15 cellular contexts compared by ENCODE assay signal in the genomic region with DNA sequence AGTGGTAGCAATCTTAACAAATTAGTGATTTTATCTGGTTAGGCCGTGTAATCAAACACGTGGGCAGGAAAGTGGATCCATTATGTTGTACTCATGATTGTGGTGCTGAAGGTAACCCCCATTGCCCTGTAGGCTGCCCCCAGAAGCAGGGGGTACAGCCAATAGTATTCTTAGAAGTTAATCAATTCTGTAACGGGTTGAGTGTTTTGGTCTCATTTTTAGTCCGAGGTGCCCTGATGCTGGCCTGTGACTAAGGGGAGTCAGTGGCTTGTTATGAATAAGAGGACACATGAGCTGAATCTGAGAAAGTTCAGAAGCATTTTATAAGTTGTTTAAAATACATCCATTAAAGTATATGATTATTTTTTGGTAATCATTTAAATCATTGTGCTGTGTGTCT. TPM values are rescaled to one million over a fixed set of nuclear protein-coding genes. Genes with fewer than 3 reads are reported as not detected.
DNase-seq lines count a peak whose midpoint lies in the region; ATAC-seq, FAIRE-seq and TF ChIP-seq lines count a peak whose summit lies in the region.
"Had no signal": no experiment of that assay in that cellular context is flagged by ENCODE, and none has a peak within 500 bp of the region (broad histone marks: within the 10 kb centered on the region; RNA-seq: fewer than 3 reads in every experiment).

No MANE protein-coding gene starts in this region.

- H3K27ac ChIP-seq in GM12878 (ENCODE audit: control insufficient read depth, insufficient read depth) (no peak overlapping the region), lung (ENCODE audit: low read depth in 1 of 2, low read length in 1 of 2) (peak overlapping the region; percentile 68 to 80), transverse colon (peak overlapping the region; percentile 73 to 82 (median 78))
- H3K27ac ChIP-seq: KMS-11 had no signal

- H3K79me2 ChIP-seq in GM12878 (ENCODE audit: control insufficient read depth, insufficient read depth, low read length), result no peaks in the 10 kb centered on the region

- TF ChIP-seq POLR2A in GM12878 (IDR thresholded peaks at IDR 0.05; ENCODE audit: low read depth, low read length) (no peak), transverse colon (IDR thresholded peaks at IDR 0.05) (no peak)

- no peak for TF ChIP-seq CTCF in GM12878 (IDR thresholded peaks at IDR 0.05 in 2 of 3, conservative IDR thresholded peaks at IDR 0.05 in 1 of 3; ENCODE audit: control insufficient read depth in 2 of 3, extremely low read depth in 1 of 3, insufficient read depth in 1 of 3, low read depth in 3 of 3, low read length in 3 of 3)
- no peak for TF ChIP-seq CTCF in lung (IDR thresholded peaks at IDR 0.05; ENCODE audit: control extremely low read depth, extremely low read depth)
- TF ChIP-seq CTCF in transverse colon (IDR thresholded peaks at IDR 0.05), result no peak

- peaks cover 0 to 5% of the 10 kb centered on the region in 2 donors for H3K36me3 Mint-ChIP-seq in activated T-cell treated with anti-CD3 and anti-CD28 coated beads, Interleukin-2, amount 50 U/mL, for 72 hours (ENCODE audit: insufficient read depth in 2 of 2)
- no peaks in the 10 kb centered on the region for H3K36me3 Mint-ChIP-seq in activated T-cell treated with anti-CD3 and anti-CD28 coated beads, Interleukin-2, amount 50 U/mL, for 24 hours (ENCODE audit: low read depth)
- H3K36me3 Mint-ChIP-seq: activated naive CD8-positive, alpha-beta T cell had no signal

- in situ Hi-C loops in GM12878 (cut with MboI) (no loop called here), transverse colon (cut with MboI; ENCODE audit: low pct_ligation_motif_present in 1 of 4, low pct_unique_long_range_greater_than_20kb in 1 of 4, low sequenced_read_pairs in 3 of 4) (no loop called here)

- H3K27me3 ChIP-seq in GM12878 (replicated peaks in 1 of 2; ENCODE audit: control insufficient read depth in 2 of 2, insufficient read depth in 2 of 2, low read length in 1 of 2) (peaks cover 0 to 7% of the 10 kb centered on the region in 2 experiments; a peak in 1 of 4 replicates), lung (ENCODE audit: control insufficient read depth, insufficient read depth) (no peaks in the 10 kb centered on the region), transverse colon (no peaks in the 10 kb centered on the region)

- FAIRE-seq in GM12878 (lab: Jason Lieb, UNC), result no peak
- FAIRE-seq: endometrium had no signal

- intact Hi-C loops in GM12878 (cut with micrococcal nuclease; ENCODE audit: unreplicated experiment) (no loop called here), transverse colon (cut with DNase I; ENCODE audit: low total_unique reads) (loop anchor here (10.0 kb wide), 1 partner anchor 49 kb away; no protein-coding TSS in a partner anchor)

- no peak for TF ChIP-seq EP300 in GM12878 (IDR thresholded peaks at IDR 0.05; ENCODE audit: borderline replicate concordance in 1 of 2, control insufficient read depth in 1 of 2, low read depth in 2 of 2, low read length in 2 of 2)
- TF ChIP-seq EP300 in transverse colon (IDR thresholded peaks at IDR 0.05; ENCODE audit: low read depth), result no peak

- peaks cover 62% of the 10 kb centered on the region for H3K27me3 Mint-ChIP-seq in activated T-cell treated with anti-CD3 and anti-CD28 coated beads, Interleukin-2, amount 50 U/mL, for 72 hours (ENCODE audit: low read depth)
- H3K27me3 Mint-ChIP-seq in activated T-cell treated with anti-CD3 and anti-CD28 coated beads, Interleukin-2, amount 50 U/mL, for 24 hours, result peaks cover 33% of the 10 kb centered on the region

- WGBS in GM12878 (ENCODE audit: insufficient coverage, insufficient replicate concordance, low lambda C conversion rate, missing lambda C conversion rate), result 4% methylated on average over 4 of the region's 4 CpGs
- WGBS in lung, 2 donors, result 46 to 75% methylated on average over 4 of the region's 4 CpGs
- WGBS in transverse colon (ENCODE audit: low coverage in 1 of 2), 2 donors, result 45 to 71% methylated on average over 2 to 4 of the region's 4 CpGs

- H3K4me3 ChIP-seq in GM12878 (no peak overlapping the region), lung (no peak overlapping the region), transverse colon (no peak overlapping the region)
- H3K4me3 ChIP-seq: mucosa of descending colon had no signal

- H3K4me1 ChIP-seq in GM12878 (ENCODE audit: control insufficient read depth, insufficient read depth, low read length) (no peaks in the 10 kb centered on the region), lung (ENCODE audit: control insufficient read depth in 2 of 2, insufficient read depth in 2 of 2, low read length in 2 of 2) (peaks cover 27 to 71% of the 10 kb centered on the region in 2 donors), transverse colon (peaks cover 24 to 90% (median 52%) of the 10 kb centered on the region in 4 donors)

- H3K36me3 ChIP-seq in GM12878 (ENCODE audit: control insufficient read depth in 2 of 2, insufficient read depth in 2 of 2, low read length in 1 of 2) (no peaks in the 10 kb centered on the region), lung (ENCODE audit: control insufficient read depth in 2 of 2, insufficient read depth in 2 of 2, low read length in 2 of 2) (no peaks in the 10 kb centered on the region), transverse colon (no peaks in the 10 kb centered on the region)

- H2AFZ ChIP-seq in GM12878 (ENCODE audit: control insufficient read depth, low read depth, low read length), result no peak overlapping the region

- H3K4me1 Mint-ChIP-seq in activated T-cell treated with anti-CD3 and anti-CD28 coated beads, Interleukin-2, amount 50 U/mL, for 72 hours (ENCODE audit: low read depth), result peaks cover 28% of the 10 kb centered on the region
- peaks cover 31% of the 10 kb centered on the region for H3K4me1 Mint-ChIP-seq in activated T-cell treated with anti-CD3 and anti-CD28 coated beads, Interleukin-2, amount 50 U/mL, for 24 hours (ENCODE audit: low read depth)

- no peak overlapping the region for H3K4me2 ChIP-seq in GM12878 (ENCODE audit: control insufficient read depth, insufficient read depth)
- H3K4me2 ChIP-seq: KMS-11 had no signal

- H3K9me3 ChIP-seq in GM12878 (replicated peaks; ENCODE audit: control insufficient read depth, insufficient read depth, low read length) (no peaks in the 10 kb centered on the region; the same call in 2 of the 3 replicates), lung (ENCODE audit: control insufficient read depth in 2 of 2, insufficient read depth in 1 of 2, low read length in 1 of 2) (no peaks in the 10 kb centered on the region), transverse colon (no peaks in the 10 kb centered on the region)
- H3K9me3 ChIP-seq: mucosa of descending colon had no signal

- no peak for TF ChIP-seq RAD21 in GM12878 (IDR thresholded peaks at IDR 0.05; ENCODE audit: insufficient read depth, low read depth, low read length)

- no peaks in the 10 kb centered on the region for H4K20me1 ChIP-seq in GM12878 (ENCODE audit: control insufficient read depth, insufficient read depth)

- POLR2A ChIA-PET in GM12878 (lab: Charles Lee), result no interaction called here

- DNase-seq in activated T-cell treated with anti-CD3 and anti-CD28 coated beads, Interleukin-2, amount 50 U/mL, for 72 hours, result peak; percentile 31 to 36
- no peak for DNase-seq in activated T-cell treated with anti-CD3 and anti-CD28 coated beads, Interleukin-2, amount 50 U/mL, for 24 hours
- DNase-seq in GM12878 (ENCODE audit: low read depth, low spot score) (no peak), lung (ENCODE audit: low spot score) (no peak), transverse colon (no peak), NCI-H2107 treated with DMSO at 0.1 percent for 48 hours (lab: John Stamatoyannopoulos, UW; ENCODE audit: unreplicated experiment) (no peak)
- DNase-seq: caudate nucleus, GDM1, mucosa of descending colon had no signal

- SMC1A ChIA-PET in GM12878 (lab: Charles Lee; ENCODE audit: uncharacterized antibody, unreplicated experiment), result interaction anchor here (5.2 kb wide), 1 partner anchor 12 kb away, joined by 18 read pairs; no protein-coding TSS in a partner anchor

- RAD21 ChIA-PET in GM12878 (lab: Charles Lee; ENCODE audit: unreplicated experiment), result no interaction called here

- no TSS peak for BruUV-seq in GM12878 (replicated peaks; lab: Mats Ljungman, UMichigan)

- CTCF ChIA-PET in GM12878 (lab: Yijun Ruan, JAX), result interaction anchor here (1.5 kb wide), 1 partner anchor 71 kb away, joined by 3 read pairs; no protein-coding TSS in a partner anchor

- peak; percentile 91 to 93 for ATAC-seq in activated T-cell treated with anti-CD3 and anti-CD28 coated beads, Interleukin-2, amount 50 U/mL, for 72 hours (replicated peaks in 1 of 2)
- ATAC-seq in GM12878 (peak; percentile 60), lung (ENCODE audit: insufficient read depth, low FRiP score) (no peak), GM18873 (IDR thresholded peaks at IDR 0.05; ENCODE audit: low FRiP score, unreplicated experiment) (no peak), GM18868 (IDR thresholded peaks at IDR 0.05; ENCODE audit: unreplicated experiment) (no peak)
- ATAC-seq: SK-N-SH treated with all-trans-retinoic acid at 6 μM for 48 hours had no signal

- H3K9ac ChIP-seq in GM12878 (ENCODE audit: control insufficient read depth, insufficient read depth, low read length), result no peak overlapping the region
- H3K9ac ChIP-seq: KMS-11 had no signal

- H3K9me3 Mint-ChIP-seq in activated T-cell treated with anti-CD3 and anti-CD28 coated beads, Interleukin-2, amount 50 U/mL, for 72 hours, result peaks cover 1 to 6% of the 10 kb centered on the region in 2 donors
- no peaks in the 10 kb centered on the region for H3K9me3 Mint-ChIP-seq in activated T-cell treated with anti-CD3 and anti-CD28 coated beads, Interleukin-2, amount 50 U/mL, for 24 hours

- no peak overlapping the region for H3K27ac Mint-ChIP-seq in activated T-cell treated with anti-CD3 and anti-CD28 coated beads, Interleukin-2, amount 50 U/mL, for 72 hours
- H3K27ac Mint-ChIP-seq in activated T-cell treated with anti-CD3 and anti-CD28 coated beads, Interleukin-2, amount 50 U/mL, for 24 hours, result no peak overlapping the region
- H3K27ac Mint-ChIP-seq: activated naive CD8-positive, alpha-beta T cell had no signal

- H3K4me3 Mint-ChIP-seq in activated T-cell treated with anti-CD3 and anti-CD28 coated beads, Interleukin-2, amount 50 U/mL, for 72 hours, result peak overlapping the region in 1 of 2 donors; percentile 56
- H3K4me3 Mint-ChIP-seq in activated T-cell treated with anti-CD3 and anti-CD28 coated beads, Interleukin-2, amount 50 U/mL, for 24 hours, result no peak overlapping the region

RNA-seq across cellular contexts. Expression of gene EPAS1, which starts 8.6 kb away (rescaled TPM):
- total RNA-seq in activated T-cell treated with anti-CD3 and anti-CD28 coated beads, Interleukin-2, amount 50 U/mL, for 72 hours, result 100 to 1,000 TPM in 1 of 2 donors, 10 to 100 TPM in 1; 50.8 to 219 TPM
- 17.2 and 18.5 TPM in 2 replicates for total RNA-seq in GM12878 (2013; cell fraction: nucleolus; rRNA removed)
- total RNA-seq in GM12878 (2014; rRNA removed) (1.3 and 1.5 TPM in 2 replicates), GM12878 (2014; rRNA removed; fragmentation: Illumina TruSeq; extraction: Trizol) (0.18 and 0.51 TPM in 2 replicates), GM12878 (2021) (1.5 and 2.5 TPM in 2 replicates), lung (1,000 to 10,000 TPM in 1 of 2 donors, 100 to 1,000 TPM in 1; 424 to 1,051 TPM), transverse colon (100 to 1,000 TPM; 102 to 260 (median 167) TPM)
- 0.07 TPM for polyA plus RNA-seq in GM12878 (2011; ENCODE audit: low read depth)
- polyA plus RNA-seq in GM12878 (2011; rRNA removed) (7.0 and 22.0 TPM in 2 replicates), GM12878 (2014; fragmentation: Illumina TruSeq; extraction: Trizol) (0.95 and 1.3 TPM in 2 replicates), GM12878 (2014; fragmentation: Nextera tagmentation; extraction: Ambion mirVana) (under 1 TPM in 1 of 2 experiments, not detected in 1; 0.11 TPM), GM12878 (2014; rRNA removed) (0.69 and 1.3 TPM in 2 replicates), GM12878 (2016; fragmentation: Nextera tagmentation; extraction: Ambion mirVana) (under 1 TPM; 0.23 to 0.62 TPM), lung (100 to 1,000 TPM; 233 to 337 TPM)
- polyA plus RNA-seq in GM12878 (2011; cell fraction: cytosol; rRNA removed), result 7.8 and 12.6 TPM in 2 replicates
- 25.0 and 34.5 TPM in 2 replicates for polyA plus RNA-seq in GM12878 (2011; cell fraction: nucleus; rRNA removed)
- polyA plus RNA-seq in GM12878 (2012), result 0.30 and 0.76 TPM in 2 replicates
- polyA minus RNA-seq in GM12878 (2011; rRNA and poly(A)+ RNA removed), result 13.5 and 20.9 TPM in 2 replicates
- 13.9 and 15.5 TPM in 2 replicates for polyA minus RNA-seq in GM12878 (2011; cell fraction: cytosol; rRNA and poly(A)+ RNA removed)
- polyA minus RNA-seq in GM12878 (2011; cell fraction: nucleus; rRNA and poly(A)+ RNA removed), result 15.7 and 27.0 TPM in 2 replicates

Comparison
In these comparisons a context has a peak if more than half of its experiments do, and no peak if none do; other contexts are left out.
1. DNase-seq: peak in activated T-cell treated with anti-CD3 and anti-CD28 coated beads, Interleukin-2, amount 50 U/mL, for 72 hours (2 of 2); none in activated T-cell treated with anti-CD3 and anti-CD28 coated beads, Interleukin-2, amount 50 U/mL, for 24 hours (single experiment), GM12878 (single experiment), lung (single experiment), transverse colon (single experiment) and NCI-H2107 treated with DMSO at 0.1 percent for 48 hours (single experiment).
2. ATAC-seq: peak in activated T-cell treated with anti-CD3 and anti-CD28 coated beads, Interleukin-2, amount 50 U/mL, for 72 hours (2 of 2) and GM12878 (single experiment); none in lung (single experiment), GM18873 (single experiment) and GM18868 (single experiment).